ENCODE assay signal across 1 cellular context in the genomic region with DNA sequence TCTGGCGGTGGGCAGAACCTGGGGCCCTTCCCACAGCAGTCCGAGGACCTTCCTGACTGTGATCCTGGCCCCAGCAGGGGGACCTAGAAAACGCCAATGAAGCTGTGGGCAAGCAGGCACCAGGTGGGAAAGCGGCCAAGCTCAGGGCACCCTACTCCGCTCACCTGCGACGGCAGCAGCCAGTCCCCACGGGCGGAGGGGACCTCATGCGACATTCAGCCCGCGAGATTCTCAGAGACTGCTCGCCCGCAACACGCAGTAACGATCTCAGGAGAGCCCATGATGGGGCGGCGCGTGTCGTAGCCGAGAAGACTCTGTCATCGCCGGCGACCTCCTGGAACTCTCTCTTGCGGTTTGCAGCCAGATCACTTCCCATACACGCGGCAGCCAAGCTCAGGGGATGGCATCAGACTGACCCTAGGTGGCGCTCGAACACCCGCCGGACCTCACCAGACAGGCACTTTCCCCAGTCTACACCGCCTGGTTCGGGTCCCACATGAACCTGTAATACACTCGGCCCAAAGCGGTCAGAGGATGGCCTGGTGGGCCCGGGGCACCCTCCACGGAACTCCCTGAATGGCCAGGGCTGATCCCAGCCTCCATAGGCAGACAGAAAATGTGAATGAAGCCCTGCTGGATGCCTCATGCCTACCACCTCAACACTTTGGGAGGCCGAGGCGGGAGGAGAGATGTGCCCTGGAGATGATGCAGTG.
TF ChIP-seq lines count a peak whose summit lies in the region.

No MANE protein-coding gene starts in this region.

TF ChIP-seq in IMR-90, 13 proteins besides CTCF, POLR2A, EP300 and RAD21:
- TF ChIP-seq, protein P1, sequence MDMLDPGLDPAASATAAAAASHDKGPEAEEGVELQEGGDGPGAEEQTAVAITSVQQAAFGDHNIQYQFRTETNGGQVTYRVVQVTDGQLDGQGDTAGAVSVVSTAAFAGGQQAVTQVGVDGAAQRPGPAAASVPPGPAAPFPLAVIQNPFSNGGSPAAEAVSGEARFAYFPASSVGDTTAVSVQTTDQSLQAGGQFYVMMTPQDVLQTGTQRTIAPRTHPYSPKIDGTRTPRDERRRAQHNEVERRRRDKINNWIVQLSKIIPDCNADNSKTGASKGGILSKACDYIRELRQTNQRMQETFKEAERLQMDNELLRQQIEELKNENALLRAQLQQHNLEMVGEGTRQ (IDR thresholded peaks at IDR 0.05; ENCODE audit: low read depth, low read length), result 0 out of 2 replicates have a peak, but pooled peaks have one; percentile 15
- no peak for TF ChIP-seq MAFK (IDR thresholded peaks at IDR 0.05; ENCODE audit: low read depth, low read length)
- peak; percentile 37; the same call in 1 of the 2 replicates for TF ChIP-seq MXI1 (IDR thresholded peaks at IDR 0.05; ENCODE audit: borderline replicate concordance, low read depth, low read length)
- no peak for TF ChIP-seq RCOR1 (IDR thresholded peaks at IDR 0.05; ENCODE audit: insufficient replicate concordance, low read length)
- TF ChIP-seq BHLHE40 (IDR thresholded peaks at IDR 0.05; ENCODE audit: low read depth, low read length), result 0 out of 2 replicates have a peak, but pooled peaks have one; percentile 12
- TF ChIP-seq CHD1 (IDR thresholded peaks at IDR 0.05; ENCODE audit: low read depth, low read length), result no peak
- TF ChIP-seq NFE2L2 (IDR thresholded peaks at IDR 0.05; ENCODE audit: low read depth, low read length), result no peak
- TF ChIP-seq FOS (IDR thresholded peaks at IDR 0.05; ENCODE audit: low read depth, low read length), result no peak
- peak; percentile 20; the same call in 1 of the 2 replicates for TF ChIP-seq SMC3 (IDR thresholded peaks at IDR 0.05; ENCODE audit: low read depth, low read length)
